1 cellular context compared by ENCODE assay signal in the genomic region with DNA sequence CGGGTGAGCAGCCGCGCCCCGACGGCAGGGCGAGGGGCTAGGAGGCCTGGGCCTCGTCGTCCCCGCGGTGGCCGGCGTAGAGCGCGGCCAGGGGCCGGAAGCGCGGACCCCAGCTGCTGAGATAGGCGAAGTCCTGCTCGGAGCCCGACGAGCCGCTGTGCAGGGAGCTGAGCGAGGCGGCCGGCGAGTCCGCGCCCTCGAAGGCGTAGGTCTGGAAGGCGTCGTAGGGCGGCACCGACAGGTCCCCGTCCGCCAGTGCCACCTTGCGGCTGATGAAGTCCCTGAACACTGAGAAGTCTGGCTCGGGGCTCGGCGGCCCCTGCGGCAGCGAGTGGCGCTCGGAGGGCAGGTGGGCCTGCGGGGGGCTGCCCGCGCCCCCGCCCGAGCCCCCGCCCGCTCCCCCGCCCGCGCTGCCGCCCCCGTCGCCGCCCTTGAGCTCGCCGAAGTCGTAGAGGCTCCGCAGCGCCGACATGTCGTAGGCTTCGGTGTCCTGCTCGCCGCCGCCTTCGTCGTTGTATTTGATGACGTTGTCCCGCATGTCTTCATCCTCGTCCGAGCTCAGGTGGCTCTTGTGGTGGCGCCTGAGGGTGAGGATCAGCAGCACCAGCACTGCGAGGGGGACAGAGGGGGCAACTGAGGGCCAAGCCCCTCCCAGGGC.
TF ChIP-seq lines count a peak whose summit lies in the region.

No MANE protein-coding gene starts in this region.

TF ChIP-seq in HEK293, 187 proteins besides CTCF, POLR2A, EP300 and RAD21 (continued from another document):
- TF ChIP-seq, protein P1, sequence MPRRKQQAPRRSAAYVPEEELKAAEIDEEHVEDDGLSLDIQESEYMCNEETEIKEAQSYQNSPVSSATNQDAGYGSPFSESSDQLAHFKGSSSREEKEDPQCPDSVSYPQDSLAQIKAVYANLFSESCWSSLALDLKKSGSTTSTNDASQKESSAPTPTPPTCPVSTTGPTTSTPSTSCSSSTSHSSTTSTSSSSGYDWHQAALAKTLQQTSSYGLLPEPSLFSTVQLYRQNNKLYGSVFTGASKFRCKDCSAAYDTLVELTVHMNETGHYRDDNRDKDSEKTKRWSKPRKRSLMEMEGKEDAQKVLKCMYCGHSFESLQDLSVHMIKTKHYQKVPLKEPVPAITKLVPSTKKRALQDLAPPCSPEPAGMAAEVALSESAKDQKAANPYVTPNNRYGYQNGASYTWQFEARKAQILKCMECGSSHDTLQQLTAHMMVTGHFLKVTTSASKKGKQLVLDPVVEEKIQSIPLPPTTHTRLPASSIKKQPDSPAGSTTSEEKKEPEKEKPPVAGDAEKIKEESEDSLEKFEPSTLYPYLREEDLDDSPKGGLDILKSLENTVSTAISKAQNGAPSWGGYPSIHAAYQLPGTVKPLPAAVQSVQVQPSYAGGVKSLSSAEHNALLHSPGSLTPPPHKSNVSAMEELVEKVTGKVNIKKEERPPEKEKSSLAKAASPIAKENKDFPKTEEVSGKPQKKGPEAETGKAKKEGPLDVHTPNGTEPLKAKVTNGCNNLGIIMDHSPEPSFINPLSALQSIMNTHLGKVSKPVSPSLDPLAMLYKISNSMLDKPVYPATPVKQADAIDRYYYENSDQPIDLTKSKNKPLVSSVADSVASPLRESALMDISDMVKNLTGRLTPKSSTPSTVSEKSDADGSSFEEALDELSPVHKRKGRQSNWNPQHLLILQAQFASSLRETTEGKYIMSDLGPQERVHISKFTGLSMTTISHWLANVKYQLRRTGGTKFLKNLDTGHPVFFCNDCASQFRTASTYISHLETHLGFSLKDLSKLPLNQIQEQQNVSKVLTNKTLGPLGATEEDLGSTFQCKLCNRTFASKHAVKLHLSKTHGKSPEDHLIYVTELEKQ (tag by site-specific recombination; IDR thresholded peaks at IDR 0.05; ENCODE audit: borderline replicate concordance) = no peak
- 0 out of 2 replicates have a peak, but pooled peaks have one; percentile 17 for TF ChIP-seq ZBTB20 (tag by site-specific recombination; IDR thresholded peaks at IDR 0.05)
- TF ChIP-seq, protein P2, sequence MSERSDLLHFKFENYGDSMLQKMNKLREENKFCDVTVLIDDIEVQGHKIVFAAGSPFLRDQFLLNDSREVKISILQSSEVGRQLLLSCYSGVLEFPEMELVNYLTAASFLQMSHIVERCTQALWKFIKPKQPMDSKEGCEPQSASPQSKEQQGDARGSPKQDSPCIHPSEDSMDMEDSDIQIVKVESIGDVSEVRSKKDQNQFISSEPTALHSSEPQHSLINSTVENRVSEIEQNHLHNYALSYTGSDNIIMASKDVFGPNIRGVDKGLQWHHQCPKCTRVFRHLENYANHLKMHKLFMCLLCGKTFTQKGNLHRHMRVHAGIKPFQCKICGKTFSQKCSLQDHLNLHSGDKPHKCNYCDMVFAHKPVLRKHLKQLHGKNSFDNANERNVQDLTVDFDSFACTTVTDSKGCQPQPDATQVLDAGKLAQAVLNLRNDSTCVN (tag by site-specific recombination; optimal IDR thresholded peaks at IDR 0.05) = peak; percentile 43
- TF ChIP-seq ZBTB48 (tag by site-specific recombination; IDR thresholded peaks at IDR 0.05) = no peak
- TF ChIP-seq, protein P3, sequence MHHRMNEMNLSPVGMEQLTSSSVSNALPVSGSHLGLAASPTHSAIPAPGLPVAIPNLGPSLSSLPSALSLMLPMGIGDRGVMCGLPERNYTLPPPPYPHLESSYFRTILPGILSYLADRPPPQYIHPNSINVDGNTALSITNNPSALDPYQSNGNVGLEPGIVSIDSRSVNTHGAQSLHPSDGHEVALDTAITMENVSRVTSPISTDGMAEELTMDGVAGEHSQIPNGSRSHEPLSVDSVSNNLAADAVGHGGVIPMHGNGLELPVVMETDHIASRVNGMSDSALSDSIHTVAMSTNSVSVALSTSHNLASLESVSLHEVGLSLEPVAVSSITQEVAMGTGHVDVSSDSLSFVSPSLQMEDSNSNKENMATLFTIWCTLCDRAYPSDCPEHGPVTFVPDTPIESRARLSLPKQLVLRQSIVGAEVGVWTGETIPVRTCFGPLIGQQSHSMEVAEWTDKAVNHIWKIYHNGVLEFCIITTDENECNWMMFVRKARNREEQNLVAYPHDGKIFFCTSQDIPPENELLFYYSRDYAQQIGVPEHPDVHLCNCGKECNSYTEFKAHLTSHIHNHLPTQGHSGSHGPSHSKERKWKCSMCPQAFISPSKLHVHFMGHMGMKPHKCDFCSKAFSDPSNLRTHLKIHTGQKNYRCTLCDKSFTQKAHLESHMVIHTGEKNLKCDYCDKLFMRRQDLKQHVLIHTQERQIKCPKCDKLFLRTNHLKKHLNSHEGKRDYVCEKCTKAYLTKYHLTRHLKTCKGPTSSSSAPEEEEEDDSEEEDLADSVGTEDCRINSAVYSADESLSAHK (tag by site-specific recombination; IDR thresholded peaks at IDR 0.05) = no peak
- no peak for TF ChIP-seq ZNF785 (tag by site-specific recombination; IDR thresholded peaks at IDR 0.05)
- TF ChIP-seq, protein P4, sequence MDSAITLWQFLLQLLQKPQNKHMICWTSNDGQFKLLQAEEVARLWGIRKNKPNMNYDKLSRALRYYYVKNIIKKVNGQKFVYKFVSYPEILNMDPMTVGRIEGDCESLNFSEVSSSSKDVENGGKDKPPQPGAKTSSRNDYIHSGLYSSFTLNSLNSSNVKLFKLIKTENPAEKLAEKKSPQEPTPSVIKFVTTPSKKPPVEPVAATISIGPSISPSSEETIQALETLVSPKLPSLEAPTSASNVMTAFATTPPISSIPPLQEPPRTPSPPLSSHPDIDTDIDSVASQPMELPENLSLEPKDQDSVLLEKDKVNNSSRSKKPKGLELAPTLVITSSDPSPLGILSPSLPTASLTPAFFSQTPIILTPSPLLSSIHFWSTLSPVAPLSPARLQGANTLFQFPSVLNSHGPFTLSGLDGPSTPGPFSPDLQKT (IDR thresholded peaks at IDR 0.05; ENCODE audit: borderline replicate concordance, low read depth, low read length) = no peak
- TF ChIP-seq ZNF791 (tag by site-specific recombination; IDR thresholded peaks at IDR 0.05) = no peak
- no peak for TF ChIP-seq ZNF529 (tag by site-specific recombination; IDR thresholded peaks at IDR 0.05; ENCODE audit: insufficient replicate concordance)
- TF ChIP-seq ZNF19 (tag by site-specific recombination; IDR thresholded peaks at IDR 0.05; ENCODE audit: low read depth) = no peak
- no peak for TF ChIP-seq ZNF341 (tag by site-specific recombination; IDR thresholded peaks at IDR 0.05; ENCODE audit: low read depth)
- TF ChIP-seq ZSCAN30 (tag by site-specific recombination; IDR thresholded peaks at IDR 0.05) = no peak
- TF ChIP-seq ZNF837 (tag by site-specific recombination; IDR thresholded peaks at IDR 0.05) = no peak
- TF ChIP-seq ZIC2 (tag by site-specific recombination; IDR thresholded peaks at IDR 0.05) = no peak
- TF ChIP-seq ZNF561 (tag by site-specific recombination; IDR thresholded peaks at IDR 0.05; ENCODE audit: borderline replicate concordance) = peak; percentile 75; the same call in 1 of the 2 replicates
- peak; percentile 98 for TF ChIP-seq ZBTB8A (tag by site-specific recombination; IDR thresholded peaks at IDR 0.05)
- no peak for TF ChIP-seq TCF7L2 (IDR thresholded peaks at IDR 0.05; ENCODE audit: borderline replicate concordance, low read depth, low read length)
- no peak for TF ChIP-seq ZNF157 (tag by site-specific recombination; IDR thresholded peaks at IDR 0.05)
- no peak for TF ChIP-seq ZNF23 (tag by site-specific recombination; IDR thresholded peaks at IDR 0.05; ENCODE audit: borderline replicate concordance)
- no peak for TF ChIP-seq ZNF521 (tag by site-specific recombination; IDR thresholded peaks at IDR 0.05)
- TF ChIP-seq KLF10 (tag by site-specific recombination; IDR thresholded peaks at IDR 0.05) = no peak
- TF ChIP-seq ZNF596 (tag by site-specific recombination; IDR thresholded peaks at IDR 0.05) = peak; percentile 22; the same call in 1 of the 2 replicates
- TF ChIP-seq EGR2 (tag by site-specific recombination; IDR thresholded peaks at IDR 0.05; ENCODE audit: low read depth) = peak; percentile 27; the same call in 1 of the 2 replicates
- TF ChIP-seq, protein P5, sequence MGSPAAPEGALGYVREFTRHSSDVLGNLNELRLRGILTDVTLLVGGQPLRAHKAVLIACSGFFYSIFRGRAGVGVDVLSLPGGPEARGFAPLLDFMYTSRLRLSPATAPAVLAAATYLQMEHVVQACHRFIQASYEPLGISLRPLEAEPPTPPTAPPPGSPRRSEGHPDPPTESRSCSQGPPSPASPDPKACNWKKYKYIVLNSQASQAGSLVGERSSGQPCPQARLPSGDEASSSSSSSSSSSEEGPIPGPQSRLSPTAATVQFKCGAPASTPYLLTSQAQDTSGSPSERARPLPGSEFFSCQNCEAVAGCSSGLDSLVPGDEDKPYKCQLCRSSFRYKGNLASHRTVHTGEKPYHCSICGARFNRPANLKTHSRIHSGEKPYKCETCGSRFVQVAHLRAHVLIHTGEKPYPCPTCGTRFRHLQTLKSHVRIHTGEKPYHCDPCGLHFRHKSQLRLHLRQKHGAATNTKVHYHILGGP (tag by site-specific recombination; IDR thresholded peaks at IDR 0.05) = no peak
- TF ChIP-seq, protein P6, sequence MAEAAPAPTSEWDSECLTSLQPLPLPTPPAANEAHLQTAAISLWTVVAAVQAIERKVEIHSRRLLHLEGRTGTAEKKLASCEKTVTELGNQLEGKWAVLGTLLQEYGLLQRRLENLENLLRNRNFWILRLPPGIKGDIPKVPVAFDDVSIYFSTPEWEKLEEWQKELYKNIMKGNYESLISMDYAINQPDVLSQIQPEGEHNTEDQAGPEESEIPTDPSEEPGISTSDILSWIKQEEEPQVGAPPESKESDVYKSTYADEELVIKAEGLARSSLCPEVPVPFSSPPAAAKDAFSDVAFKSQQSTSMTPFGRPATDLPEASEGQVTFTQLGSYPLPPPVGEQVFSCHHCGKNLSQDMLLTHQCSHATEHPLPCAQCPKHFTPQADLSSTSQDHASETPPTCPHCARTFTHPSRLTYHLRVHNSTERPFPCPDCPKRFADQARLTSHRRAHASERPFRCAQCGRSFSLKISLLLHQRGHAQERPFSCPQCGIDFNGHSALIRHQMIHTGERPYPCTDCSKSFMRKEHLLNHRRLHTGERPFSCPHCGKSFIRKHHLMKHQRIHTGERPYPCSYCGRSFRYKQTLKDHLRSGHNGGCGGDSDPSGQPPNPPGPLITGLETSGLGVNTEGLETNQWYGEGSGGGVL (tag by site-specific recombination; IDR thresholded peaks at IDR 0.05) = peak; percentile 38; the same call in 1 of the 2 replicates
- TF ChIP-seq, protein P7, sequence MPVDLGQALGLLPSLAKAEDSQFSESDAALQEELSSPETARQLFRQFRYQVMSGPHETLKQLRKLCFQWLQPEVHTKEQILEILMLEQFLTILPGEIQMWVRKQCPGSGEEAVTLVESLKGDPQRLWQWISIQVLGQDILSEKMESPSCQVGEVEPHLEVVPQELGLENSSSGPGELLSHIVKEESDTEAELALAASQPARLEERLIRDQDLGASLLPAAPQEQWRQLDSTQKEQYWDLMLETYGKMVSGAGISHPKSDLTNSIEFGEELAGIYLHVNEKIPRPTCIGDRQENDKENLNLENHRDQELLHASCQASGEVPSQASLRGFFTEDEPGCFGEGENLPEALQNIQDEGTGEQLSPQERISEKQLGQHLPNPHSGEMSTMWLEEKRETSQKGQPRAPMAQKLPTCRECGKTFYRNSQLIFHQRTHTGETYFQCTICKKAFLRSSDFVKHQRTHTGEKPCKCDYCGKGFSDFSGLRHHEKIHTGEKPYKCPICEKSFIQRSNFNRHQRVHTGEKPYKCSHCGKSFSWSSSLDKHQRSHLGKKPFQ (tag by site-specific recombination; IDR thresholded peaks at IDR 0.05) = no peak
- no peak for TF ChIP-seq HOXA7 (CRISPR knock-in tag; IDR thresholded peaks at IDR 0.05; ENCODE audit: borderline replicate concordance)
- TF ChIP-seq SP3 (tag by site-specific recombination; IDR thresholded peaks at IDR 0.05) = no peak
- TF ChIP-seq ZNF146 (tag by site-specific recombination; IDR thresholded peaks at IDR 0.05) = no peak
- no peak for TF ChIP-seq ZNF792 (tag by site-specific recombination; IDR thresholded peaks at IDR 0.05)
- TF ChIP-seq ZNF830 (tag by site-specific recombination; IDR thresholded peaks at IDR 0.05; ENCODE audit: low read depth) = no peak
- no peak for TF ChIP-seq HOXC10 (CRISPR knock-in tag; IDR thresholded peaks at IDR 0.05)
- TF ChIP-seq ZNF292 (tag by site-specific recombination; IDR thresholded peaks at IDR 0.05; ENCODE audit: borderline replicate concordance, low read depth) = no peak
TF ChIP-seq in HEK293: peak in this region for 9.
